21 cellular contexts compared by ENCODE assay signal in genomic region chr18:55355220-55355619, GRCh38.
"Had no signal": no experiment of that assay in that cellular context is flagged by ENCODE, and none has a peak within 500 bp of the region (broad histone marks: within the 10 kb centered on the region; RNA-seq: fewer than 3 reads in every experiment).

No MANE protein-coding gene starts in this region.

- H3K27ac ChIP-seq: foreskin keratinocyte, left ventricle myocardium inferior, right lobe of liver, tibial artery had no signal

- H3K4me1 Mint-ChIP-seq: activated naive CD8-positive, alpha-beta T cell treated with anti-CD3 and anti-CD28 coated beads for 36 hours had no signal

- H3K27ac Mint-ChIP-seq: activated naive CD8-positive, alpha-beta T cell treated with anti-CD3 and anti-CD28 coated beads for 36 hours; dendritic cell treated with granulocyte-macrophage colony-stimulating factor and Interleukin-4, amounts not matched to agents 40 ng/mL and 50 ng/mL, for 4 days had no signal

- H3K9me3 Mint-ChIP-seq: activated naive CD8-positive, alpha-beta T cell treated with anti-CD3 and anti-CD28 coated beads for 36 hours; neural crest cell had no signal

- ATAC-seq: foreskin keratinocyte, right lobe of liver had no signal

- H3K36me3 ChIP-seq: left ventricle myocardium inferior, right lobe of liver, tibial artery had no signal

- H3K4me3 Mint-ChIP-seq: activated naive CD8-positive, alpha-beta T cell treated with anti-CD3 and anti-CD28 coated beads for 36 hours; dendritic cell treated with granulocyte-macrophage colony-stimulating factor and Interleukin-4, amounts not matched to agents 40 ng/mL and 50 ng/mL, for 4 days; naive B cell; neural crest cell had no signal

- H3K27me3 ChIP-seq: foreskin keratinocyte, right lobe of liver, tibial artery had no signal

- H3K27me3 Mint-ChIP-seq: dendritic cell treated with granulocyte-macrophage colony-stimulating factor and Interleukin-4, amounts not matched to agents 40 ng/mL and 50 ng/mL, for 4 days; naive B cell had no signal

- FAIRE-seq: small intestine had no signal

- H3K4me1 ChIP-seq: foreskin keratinocyte, right lobe of liver, tibial artery had no signal

- H3K9me3 ChIP-seq: left ventricle myocardium inferior, right lobe of liver, tibial artery had no signal

- DNase-seq: activated CD4-positive, alpha-beta T cell treated with anti-CD3 and anti-CD28 coated beads, Interleukin-2, amount 50 U/mL, for 48 hours; activated CD8-positive, alpha-beta memory T cell treated with anti-CD3 and anti-CD28 coated beads, Interleukin-2, amount 50 U/mL, for 48 hours; activated naive CD4-positive, alpha-beta T cell treated with Interleukin-2 at 50 U/mL for 16 hours; activated naive CD8-positive, alpha-beta T cell treated with anti-CD3 and anti-CD28 coated beads for 36 hours; activated T-cell treated with anti-CD3 and anti-CD28 coated beads, Interleukin-2, amount 50 U/mL, for 48 hours; effector CD8-positive, alpha-beta T cell; foreskin keratinocyte; kidney glomerular epithelial cell; left ventricle myocardium inferior; mammary epithelial cell; naive B cell; posterior cingulate gyrus; right lobe of liver; small intestine; stimulated activated CD4-positive, alpha-beta T cell treated with anti-CD3 and anti-CD28 coated beads, Interleukin-15, amount 100 ng/mL, for 24 hours; stimulated activated CD8-positive, alpha-beta memory T cell treated with anti-CD3 and anti-CD28 coated beads, Interleukin-4, amount 100 ng/mL, for 48 hours; stimulated activated naive CD4-positive, alpha-beta T cell; T-helper 9 cell; tibial artery had no signal

- H3K4me3 ChIP-seq: left ventricle myocardium inferior, right lobe of liver, tibial artery had no signal
